ENCODE assay signal across 15 cellular contexts in the genomic region with DNA sequence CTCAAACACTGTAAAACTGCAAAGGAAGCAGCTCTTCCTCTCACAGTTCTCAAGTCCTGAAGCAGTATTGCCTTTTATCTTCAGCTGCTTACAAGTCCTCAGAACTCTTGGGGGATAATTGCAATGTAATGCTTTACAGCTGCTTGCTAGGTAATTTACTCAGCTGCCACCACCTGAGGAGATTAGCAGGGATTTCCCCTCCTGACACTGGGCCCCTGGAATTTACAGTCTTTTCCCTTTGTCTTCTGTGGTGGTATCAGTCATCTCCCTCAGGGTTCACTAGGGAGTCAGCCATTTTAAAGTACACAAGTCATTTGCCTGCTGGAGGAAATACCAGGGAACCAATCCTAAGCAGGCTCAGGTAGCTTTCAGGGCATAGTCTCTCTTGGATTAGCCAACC.
DNase-seq lines count a peak whose midpoint lies in the region; ATAC-seq, FAIRE-seq and TF ChIP-seq lines count a peak whose summit lies in the region.
"Had no signal": no experiment of that assay in that cellular context is flagged by ENCODE, and none has a peak within 500 bp of the region (broad histone marks: within the 10 kb centered on the region; RNA-seq: fewer than 3 reads in every experiment).

No MANE protein-coding gene starts in this region.

- no peak overlapping the region for H3K27ac ChIP-seq in pancreas
- H3K27ac ChIP-seq in brain microvascular endothelial cell = no peak overlapping the region
- no peak overlapping the region for H3K27ac ChIP-seq in upper lobe of right lung
- H3K27ac ChIP-seq: heart right ventricle had no signal

- H3K4me3 ChIP-seq in pancreas (no peak overlapping the region), brain microvascular endothelial cell (ENCODE audit: low read depth, low read length) (no peak overlapping the region), upper lobe of right lung (no peak overlapping the region)
- H3K4me3 ChIP-seq: heart right ventricle had no signal

- H3K36me3 ChIP-seq in pancreas (no peaks in the 10 kb centered on the region), brain microvascular endothelial cell (replicated peaks) (no peaks in the 10 kb centered on the region), upper lobe of right lung (no peaks in the 10 kb centered on the region)
- H3K36me3 ChIP-seq: heart right ventricle had no signal

- no peaks in the 10 kb centered on the region for H3K9me3 ChIP-seq in pancreas
- no peaks in the 10 kb centered on the region for H3K9me3 ChIP-seq in upper lobe of right lung
- H3K9me3 ChIP-seq: heart right ventricle had no signal

- in situ Hi-C loops in brain microvascular endothelial cell (cut with HindIII; ENCODE audit: low pct_ligation_motif_present, low sequenced_read_pairs) = no loop called here

- FAIRE-seq in pancreas (lab: Jason Lieb, UNC) = no peak

- intact Hi-C loops in pancreas (cut with DNase I) = no loop called here
- intact Hi-C loops in upper lobe of right lung (cut with DNase I) = no loop called here

- DNase-seq in HPDE6-E6E7 (ENCODE audit: extremely low spot score) = peak; percentile 48
- peak; percentile 33 for DNase-seq in NCI-H524 treated with DMSO at 0.1 percent for 48 hours (lab: John Stamatoyannopoulos, UW)
- DNase-seq in dermis blood vessel endothelial cell = peak; percentile 16
- no peak for DNase-seq in pancreas
- no peak for DNase-seq in brain microvascular endothelial cell
- no peak for DNase-seq in upper lobe of right lung
- DNase-seq in stimulated activated CD4-positive, alpha-beta T cell treated with anti-CD3 and anti-CD28 coated beads, Interleukin-4, amount 100 ng/mL, for 24 hours = no peak
- DNase-seq: activated CD4-positive, alpha-beta T cell treated with anti-CD3 and anti-CD28 coated beads for 36 hours; activated gamma-delta T cell; cortex of kidney; heart right ventricle; naive thymus-derived CD4-positive, alpha-beta T cell; RPMI8226 had no signal

- ATAC-seq in pancreas (peak in 3 of 4 donors; percentile 22 to 81 (median 22)), HG03135 (IDR thresholded peaks at IDR 0.05; ENCODE audit: unreplicated experiment) (no peak), upper lobe of right lung (no peak)
- ATAC-seq: activated CD4-positive, alpha-beta T cell treated with anti-CD3 and anti-CD28 coated beads for 36 hours; heart right ventricle; naive thymus-derived CD4-positive, alpha-beta T cell; stimulated activated memory B cell treated with anti-CD40 and anti-IgM and Interleukin-4, amounts not matched to agents 10 μg/mL and 1 μg/mL and 100 μg/mL, for 72 hours had no signal

- TF ChIP-seq CTCF in pancreas (IDR thresholded peaks at IDR 0.05) = no peak
- no peak for TF ChIP-seq CTCF in brain microvascular endothelial cell (IDR thresholded peaks at IDR 0.05; ENCODE audit: low read depth, low read length, missing control alignments)
- TF ChIP-seq CTCF in upper lobe of right lung (IDR thresholded peaks at IDR 0.05) = no peak

- H3K4me1 ChIP-seq in pancreas = no peaks in the 10 kb centered on the region
- H3K4me1 ChIP-seq in upper lobe of right lung = no peaks in the 10 kb centered on the region
- H3K4me1 ChIP-seq: heart right ventricle had no signal

- H3K27me3 ChIP-seq in pancreas (no peaks in the 10 kb centered on the region), brain microvascular endothelial cell (replicated peaks) (no peaks in the 10 kb centered on the region), upper lobe of right lung (no peaks in the 10 kb centered on the region)
- H3K27me3 ChIP-seq: heart right ventricle had no signal

Comparison
In these comparisons a context has a peak if more than half of its experiments do, and no peak if none do; other contexts are left out.
1. DNase-seq: peak in HPDE6-E6E7 (single experiment), NCI-H524 treated with DMSO at 0.1 percent for 48 hours (single experiment) and dermis blood vessel endothelial cell (single experiment); none in pancreas (0 of 6), brain microvascular endothelial cell (single experiment), upper lobe of right lung (single experiment) and stimulated activated CD4-positive, alpha-beta T cell treated with anti-CD3 and anti-CD28 coated beads, Interleukin-4, amount 100 ng/mL, for 24 hours (single experiment).
2. ATAC-seq: peak in pancreas (3 of 4); none in HG03135 (single experiment) and upper lobe of right lung (single experiment).